Comparison of ENCODE assay signal across 1 cellular context in genomic region chr12:108101605-108102175, GRCh38.
TF ChIP-seq lines count a peak whose summit lies in the region.

No MANE protein-coding gene starts in this region.

TF ChIP-seq in GM12878, 131 proteins besides CTCF, POLR2A, EP300 and RAD21:
- TF ChIP-seq TBL1XR1 (IDR thresholded peaks at IDR 0.05; ENCODE audit: low read depth, low read length) (no peak), IKZF1 (conservative IDR thresholded peaks at IDR 0.05) (no peak), NBN (IDR thresholded peaks at IDR 0.05) (no peak), ZNF384 (IDR thresholded peaks at IDR 0.05; ENCODE audit: borderline replicate concordance, low read depth, low read length) (no peak), BRCA1 (IDR thresholded peaks at IDR 0.05; ENCODE audit: low read depth, low read length) (no peak), YY1 (IDR thresholded peaks at IDR 0.05; ENCODE audit: low read depth, low read length) (no peak), SIX5 (IDR thresholded peaks at IDR 0.05; ENCODE audit: low read depth, low read length, severe bottlenecking) (no peak)
